19 cellular contexts compared by ENCODE assay signal in genomic region chr16:23398987-23399805, GRCh38. TPM values are rescaled to one million over a fixed set of nuclear protein-coding genes. Genes with fewer than 3 reads are reported as not detected.
DNase-seq lines count a peak whose midpoint lies in the region; ATAC-seq lines count a peak whose summit lies in the region.
"Had no signal": no experiment of that assay in that cellular context is flagged by ENCODE, and none has a peak within 500 bp of the region (broad histone marks: within the 10 kb centered on the region; RNA-seq: fewer than 3 reads in every experiment).

No MANE protein-coding gene starts in this region.

- ATAC-seq in Right ventricle myocardium inferior (peak; percentile 82), left cardiac atrium (peak; percentile 65 to 79), aorta (ENCODE audit: low FRiP score) (peak; percentile 63), GM21619 (IDR thresholded peaks at IDR 0.05; ENCODE audit: unreplicated experiment) (no peak), HG03097 (IDR thresholded peaks at IDR 0.05; ENCODE audit: low FRiP score, unreplicated experiment) (no peak)
- ATAC-seq: A549, left colon, Panc1 had no signal

- H3K4ac ChIP-seq in mesendoderm (ENCODE audit: low read depth, low read length): no peak overlapping the region

- H3K56ac ChIP-seq in mesendoderm (ENCODE audit: low read length): no peak overlapping the region

- H3K4me3 ChIP-seq in mesendoderm (ENCODE audit: low read length) (no peak overlapping the region), aorta (ENCODE audit: low read length in 2 of 2) (no peak overlapping the region)
- H3K4me3 ChIP-seq: A549, transverse colon had no signal

- no peak overlapping the region for H2BK15ac ChIP-seq in mesendoderm (replicated peaks; ENCODE audit: low read depth)

- intact Hi-C loops in Right ventricle myocardium inferior (cut with DNase I): loop anchor here (2.0 kb wide), 1 partner anchor 214 kb away; no protein-coding TSS in a partner anchor
- intact Hi-C loops in cardiac septum (cut with DNase I): no loop called here
- intact Hi-C loops in left cardiac atrium (cut with DNase I): no loop called here
- intact Hi-C loops in aorta (cut with DNase I): no loop called here

- no peaks in the 10 kb centered on the region for H3K9me3 ChIP-seq in aorta (ENCODE audit: control insufficient read depth, low read length)
- H3K9me3 ChIP-seq: A549, neutrophil, transverse colon had no signal

- H3K27me3 ChIP-seq in mesendoderm (ENCODE audit: insufficient read depth, low read length, poor library complexity): no peaks in the 10 kb centered on the region
- H3K27me3 ChIP-seq in aorta (ENCODE audit: control insufficient read depth in 1 of 2, insufficient read depth in 2 of 2, low read length in 1 of 2): no peaks in the 10 kb centered on the region
- H3K27me3 ChIP-seq: neutrophil, transverse colon had no signal

- DNase-seq in Right ventricle myocardium inferior (ENCODE audit: missing footprints): no peak
- DNase-seq in cardiac septum (ENCODE audit: low spot score): no peak
- DNase-seq in left cardiac atrium: peak; percentile 32
- DNase-seq in mesendoderm: peak; percentile 44
- peak in 1 of 2 donors; percentile 59 for DNase-seq in aorta
- DNase-seq in NK-92 (lab: John Stamatoyannopoulos, UW; ENCODE audit: unreplicated experiment): no peak
- DNase-seq: activated CD4-positive, alpha-beta T cell treated with anti-CD3 and anti-CD28 coated beads for 1 hour; activated T-cell treated with anti-CD3 and anti-CD28 coated beads, Interleukin-2, amount 50 U/mL, for 1 hour; CD8-positive, alpha-beta memory T cell; dermis blood vessel endothelial cell; left colon; NCI-H345; T-helper 1 cell; transverse colon had no signal

- H3K36me3 ChIP-seq in mesendoderm (ENCODE audit: control insufficient read depth, insufficient read depth, low read length): no peaks in the 10 kb centered on the region
- H3K36me3 ChIP-seq in aorta (ENCODE audit: control insufficient read depth in 1 of 2, insufficient read depth in 2 of 2, low read length in 1 of 2): peaks cover 10 to 11% of the 10 kb centered on the region in 2 donors

- H2AK5ac ChIP-seq in mesendoderm (ENCODE audit: low read length): no peak overlapping the region

- H3K79me2 ChIP-seq in mesendoderm (ENCODE audit: control insufficient read depth, insufficient read depth, low read length): no peaks in the 10 kb centered on the region

- WGBS in mesendoderm (ENCODE audit: extremely low coverage, insufficient coverage, low lambda C conversion rate): no CpG with 5 or more reads among the region's 17 CpGs
- WGBS in aorta, 2 donors: 47 to 60% methylated on average over 17 of the region's 17 CpGs

- no peak overlapping the region for H3K23ac ChIP-seq in mesendoderm (ENCODE audit: low read length)

- H3K27ac ChIP-seq in mesendoderm (ENCODE audit: low read depth, low read length): no peak overlapping the region
- H3K27ac ChIP-seq in aorta (ENCODE audit: low read depth in 1 of 2, low read length in 2 of 2): no peak overlapping the region
- H3K27ac ChIP-seq: A549, neutrophil had no signal

- H4K5ac ChIP-seq in mesendoderm (ENCODE audit: low read length): no peak overlapping the region

- H2BK120ac ChIP-seq in mesendoderm (ENCODE audit: low read depth, low read length): no peak overlapping the region

- H4K8ac ChIP-seq in mesendoderm (ENCODE audit: low read depth, low read length): no peak overlapping the region

- H3K4me2 ChIP-seq in mesendoderm (ENCODE audit: low read length): no peak overlapping the region
- H3K4me2 ChIP-seq: A549 had no signal

- H3K4me1 ChIP-seq in mesendoderm (ENCODE audit: control insufficient read depth, low read depth, low read length) (no peaks in the 10 kb centered on the region), aorta (ENCODE audit: control insufficient read depth in 1 of 2, insufficient read depth in 2 of 2, low read length in 2 of 2) (no peaks in the 10 kb centered on the region)
- H3K4me1 ChIP-seq: A549 had no signal

- H3K9ac ChIP-seq in mesendoderm (ENCODE audit: low read length): no peak overlapping the region

- H3K18ac ChIP-seq in mesendoderm (ENCODE audit: low read length): no peak overlapping the region

- no peaks in the 10 kb centered on the region for H3K79me1 ChIP-seq in mesendoderm (ENCODE audit: low read length)

- no peak overlapping the region for H2BK5ac ChIP-seq in mesendoderm (ENCODE audit: low read length)

RNA-seq across cellular contexts. Expression of gene COG7, which starts 53.8 kb away (rescaled TPM):
- total RNA-seq in Right ventricle myocardium inferior: 9.8 TPM
- 14.4 TPM for total RNA-seq in cardiac septum
- total RNA-seq in left cardiac atrium: 10 to 100 TPM; 11.3 TPM
- polyA plus RNA-seq in mesendoderm (2013, experiment 1 of 2): 8.5 TPM
- polyA plus RNA-seq in mesendoderm (2013, experiment 2 of 2): 8.7 TPM
- total RNA-seq in aorta: 10 to 100 TPM; 15.6 to 30.0 TPM
- 10 to 100 TPM; 12.5 to 50.2 TPM for polyA plus RNA-seq in aorta

Comparison
In these comparisons a context has a peak if more than half of its experiments do, and no peak if none do; other contexts are left out.
1. DNase-seq: peak in left cardiac atrium (single experiment) and mesendoderm (single experiment); none in Right ventricle myocardium inferior (single experiment), cardiac septum (single experiment) and NK-92 (single experiment).
2. ATAC-seq: peak in Right ventricle myocardium inferior (single experiment), left cardiac atrium (2 of 2) and aorta (single experiment); none in GM21619 (single experiment) and HG03097 (single experiment).